ENCODE assay signal across 10 cellular contexts in genomic region chr3:126607214-126607908, GRCh38. TPM values are rescaled to one million over a fixed set of nuclear protein-coding genes. Genes with fewer than 3 reads are reported as not detected.
A peak's percentile ranks its signal among the peaks of the same experiment; 100 is the strongest.
DNase-seq lines count a peak whose midpoint lies in the region; ATAC-seq and TF ChIP-seq lines count a peak whose summit lies in the region.
"Had no signal": no experiment of that assay in that cellular context is flagged by ENCODE, and none has a peak within 500 bp of the region (broad histone marks: within the 10 kb centered on the region; RNA-seq: fewer than 3 reads in every experiment).

No MANE protein-coding gene starts in this region.

- H3K4me1 Mint-ChIP-seq in nephron progenitor cell, result no peaks in the 10 kb centered on the region

- no peaks in the 10 kb centered on the region for H3K79me2 ChIP-seq in PC-9 (ENCODE audit: low read depth)

- H3K9me2 ChIP-seq in PC-9 (ENCODE audit: insufficient read depth), result no peaks in the 10 kb centered on the region

- H3K4me2 ChIP-seq in PC-9, result peak overlapping the region; percentile 29; the same call in 1 of the 2 replicates

- H3K27me3 Mint-ChIP-seq in nephron progenitor cell (ENCODE audit: low read depth, poor library complexity), result no peaks in the 10 kb centered on the region

- peaks cover 59% of the 10 kb centered on the region for H3K36me3 Mint-ChIP-seq in nephron progenitor cell (ENCODE audit: low read depth)

- no peak overlapping the region for H2AFZ ChIP-seq in PC-9

- POLR2A ChIA-PET in PC-9 (lab: Charles Lee; ENCODE audit: unreplicated experiment), result interaction anchor here (0.6 kb wide), 1 partner anchor 9 kb away, joined by 3 read pairs; no protein-coding TSS in a partner anchor

- no peak overlapping the region for H3K4me3 Mint-ChIP-seq in nephron progenitor cell

- H3K4me3 ChIP-seq in PC-9, result no peak overlapping the region

- peak overlapping the region; percentile 24 for H3K27ac ChIP-seq in PC-9

- H3F3A ChIP-seq in PC-9 (ENCODE audit: insufficient read depth, low read depth), result no peaks in the 10 kb centered on the region

- H3K9me3 Mint-ChIP-seq in nephron progenitor cell, result no peaks in the 10 kb centered on the region

- H3K27ac Mint-ChIP-seq in nephron progenitor cell, result no peak overlapping the region

- intact Hi-C loops in PC-9 (cut with micrococcal nuclease; ENCODE audit: unreplicated experiment), result no loop called here

- CTCF ChIA-PET in PC-9 (lab: Charles Lee), result interaction anchor here (0.6 kb wide), 1 partner anchor 534 kb away, joined by 7 read pairs; no protein-coding TSS in a partner anchor

- no peak for TF ChIP-seq CTCF in PC-9 (conservative IDR thresholded peaks at IDR 0.05)
- no peak for TF ChIP-seq CTCF in nephron progenitor cell (IDR thresholded peaks at IDR 0.05)

- H3K27me3 ChIP-seq in PC-9 (ENCODE audit: insufficient read depth, low read depth), result no peaks in the 10 kb centered on the region

- ATAC-seq in esophagus mucosa, result no peak

- H4K20me1 ChIP-seq in PC-9 (ENCODE audit: insufficient read depth), result no peaks in the 10 kb centered on the region

- DNase-seq in activated gamma-delta T cell treated with Interleukin-2 at 50 U/mL for 16 hours, result peak; percentile 23
- no peak for DNase-seq in activated gamma-delta T cell (lab: John Stamatoyannopoulos, UW)
- peak in 1 of 2 experiments; percentile 53 for DNase-seq in PC-9
- peak; percentile 23 for DNase-seq in fibroblast of gingiva (ENCODE audit: low read depth)
- DNase-seq in stimulated activated CD8-positive, alpha-beta memory T cell treated with anti-CD3 and anti-CD28 coated beads, Interleukin-4, amount 100 ng/mL, for 48 hours, result peak; percentile 36
- no peak for DNase-seq in nephron progenitor cell
- no peak for DNase-seq in NCI-H345 treated with DMSO at 0.1 percent for 48 hours (lab: John Stamatoyannopoulos, UW; ENCODE audit: unreplicated experiment)
- DNase-seq: GOT3, NCI-H1694 treated with DMSO at 0.1 percent for 48 hours had no signal

- no TSS peak for BruUV-seq in PC-9 (replicated peaks; lab: Mats Ljungman, UMichigan)

- peaks cover 14% of the 10 kb centered on the region for H3K4me1 ChIP-seq in PC-9 (replicated peaks; ENCODE audit: insufficient read depth)

- peaks cover 19% of the 10 kb centered on the region for H3K36me3 ChIP-seq in PC-9 (ENCODE audit: low read depth)

- H3K9me3 ChIP-seq in PC-9 (ENCODE audit: insufficient read depth, low read depth), result no peaks in the 10 kb centered on the region

RNA-seq across cellular contexts. Expression of gene TXNRD3, which starts 47.6 kb away (rescaled TPM):
- total RNA-seq in PC-9 (2021), result 22.5 and 27.8 TPM in 2 replicates
- total RNA-seq in esophagus mucosa, result 6.5 TPM

RNA-seq across cellular contexts. Expression of gene C3orf22, which starts 48.6 kb away (rescaled TPM):
- total RNA-seq in PC-9 (2021) (not detected in 2 replicates), esophagus mucosa (not detected)

Comparison
In these comparisons a context has a peak if more than half of its experiments do, and no peak if none do; other contexts are left out.
1. DNase-seq: peak in activated gamma-delta T cell treated with Interleukin-2 at 50 U/mL for 16 hours (single experiment), fibroblast of gingiva (single experiment) and stimulated activated CD8-positive, alpha-beta memory T cell treated with anti-CD3 and anti-CD28 coated beads, Interleukin-4, amount 100 ng/mL, for 48 hours (single experiment); none in activated gamma-delta T cell (single experiment), nephron progenitor cell (single experiment) and NCI-H345 treated with DMSO at 0.1 percent for 48 hours (single experiment).